In the genomic region with DNA sequence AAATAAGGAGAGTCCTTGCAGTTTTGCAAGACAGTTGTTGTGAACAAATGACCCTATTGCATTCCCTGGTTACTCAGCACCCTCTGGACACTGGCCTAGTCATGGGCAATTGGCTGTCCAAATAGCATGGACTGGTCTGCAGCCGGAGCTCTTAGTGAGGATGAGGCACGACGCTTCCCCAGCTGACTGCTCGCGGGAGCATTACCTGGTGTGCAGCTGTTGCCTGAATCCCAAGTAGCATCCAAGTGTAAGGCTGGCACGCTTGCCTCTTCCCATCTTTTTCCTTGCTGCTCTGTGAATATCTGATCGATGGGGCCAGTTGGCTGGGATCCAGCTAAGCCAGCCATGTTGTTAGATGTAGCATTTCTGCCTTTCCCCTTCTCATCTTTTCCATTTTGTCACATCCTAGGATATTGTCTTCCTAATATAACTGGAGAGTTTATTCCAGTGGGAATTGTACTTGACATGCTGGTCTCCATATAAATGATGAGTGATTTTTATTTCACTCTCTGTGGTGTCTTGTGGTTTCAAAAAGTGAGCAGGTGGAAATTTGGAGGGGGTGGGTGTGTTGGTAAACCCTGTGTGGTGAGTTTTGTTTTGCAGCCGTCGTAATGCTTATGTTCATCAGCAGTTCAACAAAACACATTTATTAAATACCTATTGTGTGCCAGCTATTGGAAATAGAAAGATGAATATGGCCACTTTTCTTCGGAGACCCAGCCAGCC, we compare ENCODE assay signal across 16 cellular contexts.
DNase-seq lines count a peak whose midpoint lies in the region; ATAC-seq lines count a peak whose summit lies in the region.
"Had no signal": no experiment of that assay in that cellular context is flagged by ENCODE, and none has a peak within 500 bp of the region (broad histone marks: within the 10 kb centered on the region; RNA-seq: fewer than 3 reads in every experiment).

No MANE protein-coding gene starts in this region.

- H3K27ac Mint-ChIP-seq in activated T-helper 1 cell treated with anti-CD3 and anti-CD28 coated beads, Interleukin-12 subunit alpha, Interleukin-12 subunit beta, Interleukin-2, Interleukin-4 antibody, amounts not matched to agents 30 ng/mL and 10 ng/mL and 1 ng/mL, durations not matched to agents 14 hours and 24 hours and 36 hours: peak overlapping the region; percentile 54
- H3K27ac Mint-ChIP-seq: T-helper 2 cell treated with Interferon-gamma antibody and Interleukin-4, amounts not matched to agents 5 μg/mL and 100 μg/mL, for 36 hours had no signal

- intact Hi-C loops in activated T-helper 1 cell treated with anti-CD3 and anti-CD28 coated beads, Interleukin-12 subunit alpha, Interleukin-12 subunit beta, Interleukin-2, Interleukin-4 antibody, amounts not matched to agents 30 ng/mL and 10 ng/mL and 1 ng/mL, durations not matched to agents 14 hours and 24 hours and 36 hours (cut with micrococcal nuclease): loop anchor here (2.0 kb wide), 1 partner anchor 99 kb away; no protein-coding TSS in a partner anchor

- no peaks in the 10 kb centered on the region for H3K27me3 ChIP-seq in H7 (ENCODE audit: control insufficient read depth, insufficient read depth, low read length)
- H3K27me3 ChIP-seq: heart left ventricle had no signal

- no peak for ATAC-seq in HG03139 (IDR thresholded peaks at IDR 0.05; ENCODE audit: unreplicated experiment)

- peaks cover 23% of the 10 kb centered on the region for H3K36me3 Mint-ChIP-seq in activated T-helper 1 cell treated with anti-CD3 and anti-CD28 coated beads, Interleukin-12 subunit alpha, Interleukin-12 subunit beta, Interleukin-2, Interleukin-4 antibody, amounts not matched to agents 30 ng/mL and 10 ng/mL and 1 ng/mL, durations not matched to agents 14 hours and 24 hours and 36 hours (ENCODE audit: low read depth)

- peaks cover 40% of the 10 kb centered on the region for H3K4me1 Mint-ChIP-seq in activated T-helper 1 cell treated with anti-CD3 and anti-CD28 coated beads, Interleukin-12 subunit alpha, Interleukin-12 subunit beta, Interleukin-2, Interleukin-4 antibody, amounts not matched to agents 30 ng/mL and 10 ng/mL and 1 ng/mL, durations not matched to agents 14 hours and 24 hours and 36 hours (ENCODE audit: low read depth)

- H3K36me3 ChIP-seq in H7 (replicated peaks; ENCODE audit: control insufficient read depth, insufficient read depth, low read length): no peaks in the 10 kb centered on the region

- H3K9me3 Mint-ChIP-seq in activated T-helper 1 cell treated with anti-CD3 and anti-CD28 coated beads, Interleukin-12 subunit alpha, Interleukin-12 subunit beta, Interleukin-2, Interleukin-4 antibody, amounts not matched to agents 30 ng/mL and 10 ng/mL and 1 ng/mL, durations not matched to agents 14 hours and 24 hours and 36 hours: no peaks in the 10 kb centered on the region
- H3K9me3 Mint-ChIP-seq: CD8-positive, alpha-beta memory T cell; T-helper 2 cell treated with Interferon-gamma antibody and Interleukin-4, amounts not matched to agents 5 μg/mL and 100 μg/mL, for 36 hours had no signal

- DNase-seq in AG08396 (ENCODE audit: low spot score) (peak; percentile 18), EH (ENCODE audit: low read depth) (peak; percentile 20), kidney tubule cell (ENCODE audit: low spot score) (peak; percentile 42), H7 (no peak), CD1c-positive myeloid dendritic cell (ENCODE audit: extremely low spot score) (no peak), mucosa of gallbladder (ENCODE audit: low spot score) (no peak)
- DNase-seq in activated T-helper 1 cell treated with anti-CD3 and anti-CD28 coated beads, Interleukin-12 subunit alpha, Interleukin-12 subunit beta, Interleukin-2, Interleukin-4 antibody, amounts not matched to agents 30 ng/mL and 10 ng/mL and 1 ng/mL, durations not matched to agents 14 hours and 24 hours and 36 hours (ENCODE audit: low spot score): no peak
- DNase-seq: amniotic stem cell; CD8-positive, alpha-beta memory T cell; effector CD8-positive, alpha-beta T cell; heart left ventricle; RPMI8226 had no signal

- no peak overlapping the region for H3K4me3 ChIP-seq in H7 (ENCODE audit: insufficient read depth, low read depth, low read length)
- H3K4me3 ChIP-seq: HAP-1, heart left ventricle, lung had no signal

- H3K4me3 Mint-ChIP-seq in activated T-helper 1 cell treated with anti-CD3 and anti-CD28 coated beads, Interleukin-12 subunit alpha, Interleukin-12 subunit beta, Interleukin-2, Interleukin-4 antibody, amounts not matched to agents 30 ng/mL and 10 ng/mL and 1 ng/mL, durations not matched to agents 14 hours and 24 hours and 36 hours: no peak overlapping the region
- H3K4me3 Mint-ChIP-seq: T-helper 2 cell treated with Interferon-gamma antibody and Interleukin-4, amounts not matched to agents 5 μg/mL and 100 μg/mL, for 36 hours had no signal

- H3K27me3 Mint-ChIP-seq in activated T-helper 1 cell treated with anti-CD3 and anti-CD28 coated beads, Interleukin-12 subunit alpha, Interleukin-12 subunit beta, Interleukin-2, Interleukin-4 antibody, amounts not matched to agents 30 ng/mL and 10 ng/mL and 1 ng/mL, durations not matched to agents 14 hours and 24 hours and 36 hours (ENCODE audit: insufficient read depth): no peaks in the 10 kb centered on the region
- H3K27me3 Mint-ChIP-seq: CD8-positive, alpha-beta memory T cell had no signal

Comparison
In these comparisons a context has a peak if more than half of its experiments do, and no peak if none do; other contexts are left out.
1. DNase-seq: peak in AG08396 (single experiment), EH (single experiment) and kidney tubule cell (single experiment); none in activated T-helper 1 cell treated with anti-CD3 and anti-CD28 coated beads, Interleukin-12 subunit alpha, Interleukin-12 subunit beta, Interleukin-2, Interleukin-4 antibody, amounts not matched to agents 30 ng/mL and 10 ng/mL and 1 ng/mL, durations not matched to agents 14 hours and 24 hours and 36 hours (single experiment), H7 (single experiment), CD1c-positive myeloid dendritic cell (single experiment) and mucosa of gallbladder (single experiment).